Comparison of ENCODE assay signal across 1 cellular context in genomic region chr1:109282952-109283747, GRCh38.
TF ChIP-seq lines count a peak whose summit lies in the region.

Gene PSRC1, minus strand, starts transcription at chr1:109283145.

TF ChIP-seq in HepG2, 621 proteins besides CTCF, POLR2A, EP300 and RAD21 (continued from another document and continues in another):
- TF ChIP-seq, protein P1, sequence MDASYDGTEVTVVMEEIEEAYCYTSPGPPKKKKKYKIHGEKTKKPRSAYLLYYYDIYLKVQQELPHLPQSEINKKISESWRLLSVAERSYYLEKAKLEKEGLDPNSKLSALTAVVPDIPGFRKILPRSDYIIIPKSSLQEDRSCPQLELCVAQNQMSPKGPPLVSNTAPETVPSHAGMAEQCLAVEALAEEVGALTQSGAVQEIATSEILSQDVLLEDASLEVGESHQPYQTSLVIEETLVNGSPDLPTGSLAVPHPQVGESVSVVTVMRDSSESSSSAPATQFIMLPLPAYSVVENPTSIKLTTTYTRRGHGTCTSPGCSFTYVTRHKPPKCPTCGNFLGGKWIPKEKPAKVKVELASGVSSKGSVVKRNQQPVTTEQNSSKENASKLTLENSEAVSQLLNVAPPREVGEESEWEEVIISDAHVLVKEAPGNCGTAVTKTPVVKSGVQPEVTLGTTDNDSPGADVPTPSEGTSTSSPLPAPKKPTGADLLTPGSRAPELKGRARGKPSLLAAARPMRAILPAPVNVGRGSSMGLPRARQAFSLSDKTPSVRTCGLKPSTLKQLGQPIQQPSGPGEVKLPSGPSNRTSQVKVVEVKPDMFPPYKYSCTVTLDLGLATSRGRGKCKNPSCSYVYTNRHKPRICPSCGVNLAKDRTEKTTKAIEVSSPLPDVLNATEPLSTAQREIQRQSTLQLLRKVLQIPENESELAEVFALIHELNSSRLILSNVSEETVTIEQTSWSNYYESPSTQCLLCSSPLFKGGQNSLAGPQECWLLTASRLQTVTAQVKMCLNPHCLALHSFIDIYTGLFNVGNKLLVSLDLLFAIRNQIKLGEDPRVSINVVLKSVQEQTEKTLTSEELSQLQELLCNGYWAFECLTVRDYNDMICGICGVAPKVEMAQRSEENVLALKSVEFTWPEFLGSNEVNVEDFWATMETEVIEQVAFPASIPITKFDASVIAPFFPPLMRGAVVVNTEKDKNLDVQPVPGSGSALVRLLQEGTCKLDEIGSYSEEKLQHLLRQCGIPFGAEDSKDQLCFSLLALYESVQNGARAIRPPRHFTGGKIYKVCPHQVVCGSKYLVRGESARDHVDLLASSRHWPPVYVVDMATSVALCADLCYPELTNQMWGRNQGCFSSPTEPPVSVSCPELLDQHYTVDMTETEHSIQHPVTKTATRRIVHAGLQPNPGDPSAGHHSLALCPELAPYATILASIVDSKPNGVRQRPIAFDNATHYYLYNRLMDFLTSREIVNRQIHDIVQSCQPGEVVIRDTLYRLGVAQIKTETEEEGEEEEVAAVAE (CRISPR knock-in tag; IDR thresholded peaks at IDR 0.05; ENCODE audit: borderline replicate concordance): peak; percentile 32; the same call in 1 of the 2 replicates
- TF ChIP-seq ZC3H13 (CRISPR knock-in tag; IDR thresholded peaks at IDR 0.05): peak; percentile 87; the same call in 1 of the 2 replicates
- TF ChIP-seq ZNF816 (CRISPR knock-in tag; IDR thresholded peaks at IDR 0.05; ENCODE audit: borderline replicate concordance): no peak
- no peak for TF ChIP-seq DMTF1 (CRISPR knock-in tag; IDR thresholded peaks at IDR 0.05)
- TF ChIP-seq ZNF563 (CRISPR knock-in tag; IDR thresholded peaks at IDR 0.05): no peak; the same call in 1 of the 2 replicates
- no peak for TF ChIP-seq ISX (CRISPR knock-in tag; conservative IDR thresholded peaks at IDR 0.05)
- no peak for TF ChIP-seq ZNF724P (CRISPR knock-in tag; IDR thresholded peaks at IDR 0.05; ENCODE audit: borderline replicate concordance)
- no peak for TF ChIP-seq ZNF484 (CRISPR knock-in tag; IDR thresholded peaks at IDR 0.05; ENCODE audit: borderline replicate concordance, low read depth)
- peak; percentile 42; the same call in 1 of the 2 replicates for TF ChIP-seq DR1 (CRISPR knock-in tag; IDR thresholded peaks at IDR 0.05)
- peak; percentile 52; the same call in 1 of the 2 replicates for TF ChIP-seq ZNF547 (CRISPR knock-in tag; IDR thresholded peaks at IDR 0.05)
- TF ChIP-seq, protein P2, sequence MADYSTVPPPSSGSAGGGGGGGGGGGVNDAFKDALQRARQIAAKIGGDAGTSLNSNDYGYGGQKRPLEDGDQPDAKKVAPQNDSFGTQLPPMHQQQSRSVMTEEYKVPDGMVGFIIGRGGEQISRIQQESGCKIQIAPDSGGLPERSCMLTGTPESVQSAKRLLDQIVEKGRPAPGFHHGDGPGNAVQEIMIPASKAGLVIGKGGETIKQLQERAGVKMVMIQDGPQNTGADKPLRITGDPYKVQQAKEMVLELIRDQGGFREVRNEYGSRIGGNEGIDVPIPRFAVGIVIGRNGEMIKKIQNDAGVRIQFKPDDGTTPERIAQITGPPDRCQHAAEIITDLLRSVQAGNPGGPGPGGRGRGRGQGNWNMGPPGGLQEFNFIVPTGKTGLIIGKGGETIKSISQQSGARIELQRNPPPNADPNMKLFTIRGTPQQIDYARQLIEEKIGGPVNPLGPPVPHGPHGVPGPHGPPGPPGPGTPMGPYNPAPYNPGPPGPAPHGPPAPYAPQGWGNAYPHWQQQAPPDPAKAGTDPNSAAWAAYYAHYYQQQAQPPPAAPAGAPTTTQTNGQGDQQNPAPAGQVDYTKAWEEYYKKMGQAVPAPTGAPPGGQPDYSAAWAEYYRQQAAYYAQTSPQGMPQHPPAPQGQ (CRISPR knock-in tag; IDR thresholded peaks at IDR 0.05; ENCODE audit: borderline replicate concordance): no peak
- no peak for TF ChIP-seq ZNF75D (CRISPR knock-in tag; IDR thresholded peaks at IDR 0.05; ENCODE audit: borderline replicate concordance)
- peak; percentile 78 for TF ChIP-seq SP2 (CRISPR knock-in tag; IDR thresholded peaks at IDR 0.05)
- no peak for TF ChIP-seq ZNF839 (CRISPR knock-in tag; IDR thresholded peaks at IDR 0.05; ENCODE audit: borderline replicate concordance)
- peak; percentile 79 for TF ChIP-seq KMT2B (CRISPR knock-in tag; IDR thresholded peaks at IDR 0.05)
- TF ChIP-seq SPEN (CRISPR knock-in tag; IDR thresholded peaks at IDR 0.05; ENCODE audit: low read depth): peak; percentile 75
- no peak for TF ChIP-seq CAMTA2 (CRISPR knock-in tag; IDR thresholded peaks at IDR 0.05; ENCODE audit: borderline replicate concordance)
- peak; percentile 23; the same call in 1 of the 2 replicates for TF ChIP-seq ZNF503 (CRISPR knock-in tag; IDR thresholded peaks at IDR 0.05)
- no peak for TF ChIP-seq ZNF841 (CRISPR knock-in tag; IDR thresholded peaks at IDR 0.05; ENCODE audit: borderline replicate concordance)
- TF ChIP-seq JARID2 (CRISPR knock-in tag; IDR thresholded peaks at IDR 0.05; ENCODE audit: insufficient replicate concordance): no peak
- 0 out of 2 replicates have a peak, but pooled peaks have one; percentile 24 for TF ChIP-seq HIC2 (CRISPR knock-in tag; IDR thresholded peaks at IDR 0.05; ENCODE audit: low read depth)
- TF ChIP-seq PHF20 (CRISPR knock-in tag; IDR thresholded peaks at IDR 0.05): peak; percentile 69
- TF ChIP-seq KLF6 (CRISPR knock-in tag; IDR thresholded peaks at IDR 0.05): peak; percentile 65; the same call in 1 of the 2 replicates
- peak; percentile 31; the same call in 1 of the 2 replicates for TF ChIP-seq BCL6 (CRISPR knock-in tag; IDR thresholded peaks at IDR 0.05)
- peak; percentile 87 for TF ChIP-seq ZNF501 (CRISPR knock-in tag; IDR thresholded peaks at IDR 0.05)
- peak; percentile 79 for TF ChIP-seq HINFP (CRISPR knock-in tag; IDR thresholded peaks at IDR 0.05; ENCODE audit: low read depth)
- TF ChIP-seq RERE (CRISPR knock-in tag; IDR thresholded peaks at IDR 0.05; ENCODE audit: low read depth): peak; percentile 23; the same call in 1 of the 2 replicates
- TF ChIP-seq ZC3H4 (CRISPR knock-in tag; IDR thresholded peaks at IDR 0.05; ENCODE audit: borderline replicate concordance): no peak; the same call in 1 of the 2 replicates
- TF ChIP-seq, protein P3, sequence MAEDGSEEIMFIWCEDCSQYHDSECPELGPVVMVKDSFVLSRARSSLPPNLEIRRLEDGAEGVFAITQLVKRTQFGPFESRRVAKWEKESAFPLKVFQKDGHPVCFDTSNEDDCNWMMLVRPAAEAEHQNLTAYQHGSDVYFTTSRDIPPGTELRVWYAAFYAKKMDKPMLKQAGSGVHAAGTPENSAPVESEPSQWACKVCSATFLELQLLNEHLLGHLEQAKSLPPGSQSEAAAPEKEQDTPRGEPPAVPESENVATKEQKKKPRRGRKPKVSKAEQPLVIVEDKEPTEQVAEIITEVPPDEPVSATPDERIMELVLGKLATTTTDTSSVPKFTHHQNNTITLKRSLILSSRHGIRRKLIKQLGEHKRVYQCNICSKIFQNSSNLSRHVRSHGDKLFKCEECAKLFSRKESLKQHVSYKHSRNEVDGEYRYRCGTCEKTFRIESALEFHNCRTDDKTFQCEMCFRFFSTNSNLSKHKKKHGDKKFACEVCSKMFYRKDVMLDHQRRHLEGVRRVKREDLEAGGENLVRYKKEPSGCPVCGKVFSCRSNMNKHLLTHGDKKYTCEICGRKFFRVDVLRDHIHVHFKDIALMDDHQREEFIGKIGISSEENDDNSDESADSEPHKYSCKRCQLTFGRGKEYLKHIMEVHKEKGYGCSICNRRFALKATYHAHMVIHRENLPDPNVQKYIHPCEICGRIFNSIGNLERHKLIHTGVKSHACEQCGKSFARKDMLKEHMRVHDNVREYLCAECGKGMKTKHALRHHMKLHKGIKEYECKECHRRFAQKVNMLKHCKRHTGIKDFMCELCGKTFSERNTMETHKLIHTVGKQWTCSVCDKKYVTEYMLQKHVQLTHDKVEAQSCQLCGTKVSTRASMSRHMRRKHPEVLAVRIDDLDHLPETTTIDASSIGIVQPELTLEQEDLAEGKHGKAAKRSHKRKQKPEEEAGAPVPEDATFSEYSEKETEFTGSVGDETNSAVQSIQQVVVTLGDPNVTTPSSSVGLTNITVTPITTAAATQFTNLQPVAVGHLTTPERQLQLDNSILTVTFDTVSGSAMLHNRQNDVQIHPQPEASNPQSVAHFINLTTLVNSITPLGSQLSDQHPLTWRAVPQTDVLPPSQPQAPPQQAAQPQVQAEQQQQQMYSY (CRISPR knock-in tag; IDR thresholded peaks at IDR 0.05): no peak
- TF ChIP-seq CHD2 (IDR thresholded peaks at IDR 0.05; ENCODE audit: low read depth, low read length): no peak
- TF ChIP-seq ZNF430 (CRISPR knock-in tag; IDR thresholded peaks at IDR 0.05): peak; percentile 56; the same call in 1 of the 2 replicates
- peak; percentile 88 for TF ChIP-seq KAT8 (CRISPR knock-in tag; IDR thresholded peaks at IDR 0.05)
- TF ChIP-seq ZNF205 (CRISPR knock-in tag; IDR thresholded peaks at IDR 0.05): peak; percentile 60; the same call in 1 of the 2 replicates
